Comparison of ENCODE assay signal across 5 cellular contexts in the genomic region with DNA sequence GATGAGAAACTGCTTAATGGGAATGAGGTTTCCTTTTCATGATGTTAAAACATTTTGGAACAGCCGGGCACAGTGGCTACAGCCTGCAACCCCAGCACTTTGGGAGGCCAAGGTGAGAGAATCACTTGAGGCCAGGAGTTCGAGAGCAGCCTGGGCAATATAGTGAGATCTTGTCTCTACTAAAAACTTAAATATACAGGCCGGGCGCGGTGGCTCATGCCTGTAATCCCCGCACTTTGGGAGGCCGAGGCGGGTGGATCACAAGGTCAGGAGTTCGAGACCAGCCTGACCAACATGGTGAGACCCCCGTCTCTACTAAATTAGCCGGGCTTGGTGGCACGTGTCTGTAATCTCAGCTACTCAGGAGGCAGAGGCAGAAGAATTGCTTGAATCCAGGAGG. TPM values are rescaled to one million over a fixed set of nuclear protein-coding genes. Genes with fewer than 3 reads are reported as not detected.
DNase-seq lines count a peak whose midpoint lies in the region; ATAC-seq, FAIRE-seq and TF ChIP-seq lines count a peak whose summit lies in the region.
"Not testable (repeated sequence)": the region's sequence is repeated elsewhere in the genome, so short reads cannot be mapped to it uniquely, and the experiment has no call there.

No MANE protein-coding gene starts in this region.

- CTCF ChIA-PET in K562 (lab: Yijun Ruan, JAX; ENCODE audit: low intra/inter-chr PET ratio) = not testable (repeated sequence)

- not testable (repeated sequence) for BruUV-seq in K562 (replicated peaks; lab: Mats Ljungman, UMichigan)

- not testable (repeated sequence) for TF ChIP-seq RAD21 in K562 (CRISPR knock-in tag; conservative IDR thresholded peaks at IDR 0.05 in 1 of 2, IDR thresholded peaks at IDR 0.05 in 1 of 2)

- not testable (repeated sequence) for TF ChIP-seq CTCF in K562 (IDR thresholded peaks at IDR 0.05 in 2 of 3, conservative IDR thresholded peaks at IDR 0.05 in 1 of 3; ENCODE audit: insufficient read depth in 2 of 3, low read depth in 1 of 3, low read length in 3 of 3); kidney (IDR thresholded peaks at IDR 0.05; ENCODE audit: borderline replicate concordance, extremely low read depth, insufficient read depth); spleen (IDR thresholded peaks at IDR 0.05 in 8 of 11, conservative IDR thresholded peaks at IDR 0.05 in 3 of 11)

- intact Hi-C loops in K562 (cut with micrococcal nuclease); kidney (cut with DNase I); posterior vena cava (cut with DNase I); spleen (cut with DNase I; ENCODE audit: low total_unique reads): not testable (repeated sequence)

- not testable (repeated sequence) for H3K27me3 ChIP-seq in Karpas-422 (ENCODE audit: low read length); K562 (ENCODE audit: control insufficient read depth in 2 of 2, insufficient read depth in 2 of 2, low read length in 2 of 2); spleen (replicated peaks in 1 of 7)

- H3K36me3 ChIP-seq in Karpas-422 (ENCODE audit: insufficient read depth, low read length); K562 (ENCODE audit: control insufficient read depth, insufficient read depth, low read length); kidney (ENCODE audit: control insufficient read depth in 1 of 2, insufficient read depth in 2 of 2, low read length in 2 of 2); spleen: not testable (repeated sequence)

- ATAC-seq in K562 = not testable (repeated sequence)

- H3K9me1 ChIP-seq in K562 (ENCODE audit: control insufficient read depth, insufficient read depth, low read length) = not testable (repeated sequence)

- DNase-seq in Karpas-422 (peak; percentile 1), kidney (peak; percentile 22), posterior vena cava (ENCODE audit: low spot score) (peak; percentile 55), spleen (peak; percentile 38)
- DNase-seq in K562 (ENCODE audit: extremely low read depth in 1 of 4, low spot score in 3 of 4) = not testable (repeated sequence)

- H4K20me1 ChIP-seq in Karpas-422 (ENCODE audit: insufficient read depth, low read depth, low read length); K562 (replicated peaks; ENCODE audit: control insufficient read depth, insufficient read depth, low read length): not testable (repeated sequence)

- not testable (repeated sequence) for TF ChIP-seq EP300 in K562 (IDR thresholded peaks at IDR 0.05; ENCODE audit: low read length)

- H3K79me2 ChIP-seq in Karpas-422 (ENCODE audit: low read length); K562 (ENCODE audit: control insufficient read depth, insufficient read depth, low read length): not testable (repeated sequence)

- peak; percentile 11 for FAIRE-seq in K562 (lab: Jason Lieb, UNC)
- FAIRE-seq in kidney (lab: Jason Lieb, UNC) = not testable (repeated sequence)

- not testable (repeated sequence) for H2AFZ ChIP-seq in Karpas-422 (ENCODE audit: low read length); K562 (ENCODE audit: low read depth, low read length)

- TF ChIP-seq POLR2A in K562 (conservative IDR thresholded peaks at IDR 0.05); spleen (IDR thresholded peaks at IDR 0.05): not testable (repeated sequence)

- POLR2A ChIA-PET in K562 (lab: Yijun Ruan, JAX) = not testable (repeated sequence)

- not testable (repeated sequence) for H3K4me1 ChIP-seq in Karpas-422 (ENCODE audit: low read length); K562 (replicated peaks in 1 of 2; ENCODE audit: control insufficient read depth in 2 of 2, insufficient read depth in 2 of 2, low read length in 2 of 2); kidney (ENCODE audit: control insufficient read depth in 1 of 2, insufficient read depth in 1 of 2, low read depth in 1 of 2, low read length in 2 of 2); spleen

- in situ Hi-C loops in K562 (cut with MboI) = not testable (repeated sequence)

- H3K9me2 ChIP-seq in Karpas-422 (replicated peaks; ENCODE audit: insufficient read depth, low read length) = not testable (repeated sequence)

- not testable (repeated sequence) for H3K4me3 ChIP-seq in Karpas-422 (ENCODE audit: low read length); K562; kidney (ENCODE audit: low read length in 2 of 2); spleen

- H3K27ac ChIP-seq in Karpas-422 (ENCODE audit: low read length); K562 (ENCODE audit: extremely low read depth, low read depth, low read length); kidney (ENCODE audit: low read depth in 2 of 2, low read length in 2 of 2); spleen: not testable (repeated sequence)

- H3K4me2 ChIP-seq in Karpas-422 (ENCODE audit: low read depth, low read length, poor library complexity, severe bottlenecking); K562 (ENCODE audit: insufficient read depth, low read length): not testable (repeated sequence)

- not testable (repeated sequence) for H3K9ac ChIP-seq in Karpas-422 (ENCODE audit: low read length); K562 (ENCODE audit: insufficient read depth in 1 of 2, low read depth in 2 of 2, low read length in 2 of 2); kidney (ENCODE audit: low read length in 2 of 2)

- not testable (repeated sequence) for H3K9me3 ChIP-seq in Karpas-422 (ENCODE audit: low read length); K562 (replicated peaks; ENCODE audit: control insufficient read depth, insufficient read depth, low read depth, low read length); kidney (ENCODE audit: control insufficient read depth in 1 of 2, low read length in 2 of 2); spleen

- WGBS in K562 (ENCODE audit: insufficient coverage, low coverage, missing lambda C conversion rate) = 73% methylated on average over 12 of the region's 12 CpGs
- WGBS in spleen, 5 donors = 83 to 96% (median 92%) methylated on average over 10 to 12 of the region's 12 CpGs

RNA-seq across cellular contexts. Expression of a gene that starts 19.5 kb away (rescaled TPM):
- total RNA-seq in Karpas-422 (2014; rRNA removed; shearing (Covaris generic); ENCODE audit: low replicate concordance) = 3.0 and 3.5 TPM in 2 replicates
- 23.7 and 39.3 TPM in 2 replicates for total RNA-seq in K562 (2011; cell fraction: chromatin; rRNA removed; ENCODE audit: low replicate concordance)
- 19.7 and 23.5 TPM in 2 replicates for total RNA-seq in K562 (2011; cell fraction: nucleolus; rRNA removed)
- 22.3 and 24.9 TPM in 2 replicates for total RNA-seq in K562 (2011; cell fraction: nucleoplasm; rRNA removed)
- 8.8 and 14.3 TPM in 2 replicates for total RNA-seq in K562 (2014; rRNA removed)
- 7.4 and 8.4 TPM in 2 replicates for total RNA-seq in K562 (2014; rRNA removed; fragmentation: Illumina TruSeq; extraction: Trizol)
- total RNA-seq in K562 (2015; rRNA removed; fragmentation: Illumina TruSeq; extraction: Trizol) = 11.5 TPM in 2 replicates
- total RNA-seq in K562 (2021) = 14.8 and 15.2 TPM in 2 replicates
- polyA plus RNA-seq in K562 (2011; rRNA removed) = 11.4 and 16.2 TPM in 2 replicates
- 13.6 and 14.6 TPM in 2 replicates for polyA plus RNA-seq in K562 (2011; cell fraction: cytosol; rRNA removed)
- polyA plus RNA-seq in K562 (2011; cell fraction: nucleus; rRNA removed) = 43.6 and 45.1 TPM in 2 replicates
- polyA plus RNA-seq in K562 (2012) = 11.3 and 12.8 TPM in 2 replicates
- 12.3 and 13.8 TPM in 2 replicates for polyA plus RNA-seq in K562 (2014; fragmentation: Illumina TruSeq; extraction: Trizol)
- under 1 TPM; 0.25 to 0.42 TPM for polyA plus RNA-seq in K562 (2014; fragmentation: Nextera tagmentation; extraction: Ambion mirVana)
- 13.8 and 17.0 TPM in 2 replicates for polyA plus RNA-seq in K562 (2014; rRNA removed)
- 5.5 and 6.4 TPM in 2 replicates for polyA minus RNA-seq in K562 (2011; rRNA and poly(A)+ RNA removed)
- polyA minus RNA-seq in K562 (2011; cell fraction: cytosol; rRNA and poly(A)+ RNA removed) = 8.1 and 9.3 TPM in 2 replicates
- 9.8 and 12.1 TPM in 2 replicates for polyA minus RNA-seq in K562 (2011; cell fraction: nucleus; rRNA and poly(A)+ RNA removed)
- total RNA-seq in kidney = 18.5 TPM
- 9.1 TPM for polyA plus RNA-seq in kidney (ENCODE audit: insufficient read depth, low read depth, low replicate concordance)
- 10 to 100 TPM; 31.5 to 35.4 TPM for total RNA-seq in posterior vena cava
- 10 to 100 TPM in 6 of 7 donors, 1 to 10 TPM in 1; 9.6 to 28.1 (median 21.0) TPM for total RNA-seq in spleen
- 1 to 10 TPM; 2.5 to 4.8 (median 3.5) TPM for polyA plus RNA-seq in spleen

RNA-seq across cellular contexts. Expression of a gene that starts 56.8 kb away (rescaled TPM):
- total RNA-seq in Karpas-422 (2014; rRNA removed; shearing (Covaris generic); ENCODE audit: low replicate concordance) = 24.2 and 24.8 TPM in 2 replicates
- 5.2 and 6.2 TPM in 2 replicates for total RNA-seq in K562 (2011; cell fraction: chromatin; rRNA removed; ENCODE audit: low replicate concordance)
- total RNA-seq in K562 (2011; cell fraction: nucleolus; rRNA removed) = 4.0 and 4.3 TPM in 2 replicates
- 5.0 and 5.1 TPM in 2 replicates for total RNA-seq in K562 (2011; cell fraction: nucleoplasm; rRNA removed)
- 5.8 and 15.2 TPM in 2 replicates for total RNA-seq in K562 (2014; rRNA removed)
- 5.5 and 6.0 TPM in 2 replicates for total RNA-seq in K562 (2014; rRNA removed; fragmentation: Illumina TruSeq; extraction: Trizol)
- 6.1 and 7.1 TPM in 2 replicates for total RNA-seq in K562 (2015; rRNA removed; fragmentation: Illumina TruSeq; extraction: Trizol)
- total RNA-seq in K562 (2021) = 7.8 and 11.4 TPM in 2 replicates
- polyA plus RNA-seq in K562 (2011; rRNA removed) = 10.4 and 12.1 TPM in 2 replicates
- 7.3 and 8.0 TPM in 2 replicates for polyA plus RNA-seq in K562 (2011; cell fraction: cytosol; rRNA removed)
- polyA plus RNA-seq in K562 (2011; cell fraction: nucleus; rRNA removed) = 3.4 and 5.9 TPM in 2 replicates
- 7.0 and 10.8 TPM in 2 replicates for polyA plus RNA-seq in K562 (2012)
- 6.7 and 7.2 TPM in 2 replicates for polyA plus RNA-seq in K562 (2014; fragmentation: Illumina TruSeq; extraction: Trizol)
- 1 to 10 TPM in 1 of 2 experiments, under 1 TPM in 1; 0.92 to 1.1 TPM for polyA plus RNA-seq in K562 (2014; fragmentation: Nextera tagmentation; extraction: Ambion mirVana)
- polyA plus RNA-seq in K562 (2014; rRNA removed) = 4.6 and 4.8 TPM in 2 replicates
- 9.0 and 9.9 TPM in 2 replicates for polyA minus RNA-seq in K562 (2011; rRNA and poly(A)+ RNA removed)
- 8.9 and 10.0 TPM in 2 replicates for polyA minus RNA-seq in K562 (2011; cell fraction: cytosol; rRNA and poly(A)+ RNA removed)
- 2.2 and 3.1 TPM in 2 replicates for polyA minus RNA-seq in K562 (2011; cell fraction: nucleus; rRNA and poly(A)+ RNA removed)
- total RNA-seq in kidney = 11.6 TPM
- polyA plus RNA-seq in kidney (ENCODE audit: insufficient read depth, low read depth, low replicate concordance) = 11.8 TPM
- 10 to 100 TPM; 13.2 to 16.0 TPM for total RNA-seq in posterior vena cava
- total RNA-seq in spleen = 10 to 100 TPM; 10.5 to 14.6 (median 12.2) TPM
- polyA plus RNA-seq in spleen = 10 to 100 TPM in 2 of 3 donors, 1 to 10 TPM in 1; 6.3 to 10.3 (median 10.2) TPM
